1 cellular context compared by ENCODE assay signal in the genomic region with DNA sequence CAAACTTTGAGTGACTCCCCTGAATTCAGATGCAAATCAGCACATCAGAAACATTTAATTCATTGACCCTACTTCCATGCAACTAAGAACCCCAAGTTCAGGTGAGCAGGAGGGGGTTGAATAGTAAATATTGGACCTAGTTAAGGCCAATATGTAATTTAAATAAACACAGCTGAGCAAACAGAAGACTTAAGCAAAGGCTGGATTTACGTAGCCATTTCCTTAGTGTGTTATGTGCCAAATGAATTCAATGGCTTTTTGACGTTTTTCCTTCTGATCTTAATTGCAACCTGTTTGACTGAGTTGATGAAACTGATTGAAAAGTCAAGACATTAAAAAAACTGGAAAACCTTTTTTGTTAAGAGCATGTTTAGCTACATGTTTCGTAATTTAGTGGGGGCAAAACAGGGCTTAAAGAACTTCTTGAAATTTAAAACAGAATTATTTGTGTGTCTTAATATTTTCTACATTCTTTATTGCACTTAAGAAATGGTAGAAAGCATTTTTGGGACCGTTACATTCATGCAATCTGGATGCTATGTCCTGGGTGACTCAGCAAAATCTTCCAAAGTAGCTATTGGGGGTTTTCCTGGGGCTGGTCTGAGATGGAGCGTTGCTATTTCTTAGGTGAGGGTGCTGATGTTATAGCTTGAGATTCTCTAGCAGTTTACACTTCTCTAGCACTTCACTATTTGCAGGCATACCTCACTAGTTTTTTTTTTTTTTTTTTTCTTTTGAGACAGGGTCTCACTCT.
TF ChIP-seq lines count a peak whose summit lies in the region.

No MANE protein-coding gene starts in this region.

TF ChIP-seq in A549, 52 proteins besides CTCF, POLR2A, EP300 and RAD21 (continued from another document):
- TF ChIP-seq, protein P1, sequence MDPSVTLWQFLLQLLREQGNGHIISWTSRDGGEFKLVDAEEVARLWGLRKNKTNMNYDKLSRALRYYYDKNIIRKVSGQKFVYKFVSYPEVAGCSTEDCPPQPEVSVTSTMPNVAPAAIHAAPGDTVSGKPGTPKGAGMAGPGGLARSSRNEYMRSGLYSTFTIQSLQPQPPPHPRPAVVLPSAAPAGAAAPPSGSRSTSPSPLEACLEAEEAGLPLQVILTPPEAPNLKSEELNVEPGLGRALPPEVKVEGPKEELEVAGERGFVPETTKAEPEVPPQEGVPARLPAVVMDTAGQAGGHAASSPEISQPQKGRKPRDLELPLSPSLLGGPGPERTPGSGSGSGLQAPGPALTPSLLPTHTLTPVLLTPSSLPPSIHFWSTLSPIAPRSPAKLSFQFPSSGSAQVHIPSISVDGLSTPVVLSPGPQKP (IDR thresholded peaks at IDR 0.05; ENCODE audit: low read depth, low read length), result no peak
- TF ChIP-seq, protein P2, sequence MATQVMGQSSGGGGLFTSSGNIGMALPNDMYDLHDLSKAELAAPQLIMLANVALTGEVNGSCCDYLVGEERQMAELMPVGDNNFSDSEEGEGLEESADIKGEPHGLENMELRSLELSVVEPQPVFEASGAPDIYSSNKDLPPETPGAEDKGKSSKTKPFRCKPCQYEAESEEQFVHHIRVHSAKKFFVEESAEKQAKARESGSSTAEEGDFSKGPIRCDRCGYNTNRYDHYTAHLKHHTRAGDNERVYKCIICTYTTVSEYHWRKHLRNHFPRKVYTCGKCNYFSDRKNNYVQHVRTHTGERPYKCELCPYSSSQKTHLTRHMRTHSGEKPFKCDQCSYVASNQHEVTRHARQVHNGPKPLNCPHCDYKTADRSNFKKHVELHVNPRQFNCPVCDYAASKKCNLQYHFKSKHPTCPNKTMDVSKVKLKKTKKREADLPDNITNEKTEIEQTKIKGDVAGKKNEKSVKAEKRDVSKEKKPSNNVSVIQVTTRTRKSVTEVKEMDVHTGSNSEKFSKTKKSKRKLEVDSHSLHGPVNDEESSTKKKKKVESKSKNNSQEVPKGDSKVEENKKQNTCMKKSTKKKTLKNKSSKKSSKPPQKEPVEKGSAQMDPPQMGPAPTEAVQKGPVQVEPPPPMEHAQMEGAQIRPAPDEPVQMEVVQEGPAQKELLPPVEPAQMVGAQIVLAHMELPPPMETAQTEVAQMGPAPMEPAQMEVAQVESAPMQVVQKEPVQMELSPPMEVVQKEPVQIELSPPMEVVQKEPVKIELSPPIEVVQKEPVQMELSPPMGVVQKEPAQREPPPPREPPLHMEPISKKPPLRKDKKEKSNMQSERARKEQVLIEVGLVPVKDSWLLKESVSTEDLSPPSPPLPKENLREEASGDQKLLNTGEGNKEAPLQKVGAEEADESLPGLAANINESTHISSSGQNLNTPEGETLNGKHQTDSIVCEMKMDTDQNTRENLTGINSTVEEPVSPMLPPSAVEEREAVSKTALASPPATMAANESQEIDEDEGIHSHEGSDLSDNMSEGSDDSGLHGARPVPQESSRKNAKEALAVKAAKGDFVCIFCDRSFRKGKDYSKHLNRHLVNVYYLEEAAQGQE (IDR thresholded peaks at IDR 0.05), result no peak
- no peak for TF ChIP-seq FOXS1 (CRISPR knock-in tag; IDR thresholded peaks at IDR 0.05)
